ENCODE assay signal across 1 cellular context in genomic region chr1:16092097-16092922, GRCh38.
A peak's percentile ranks its signal among the peaks of the same experiment; 100 is the strongest.
TF ChIP-seq lines count a peak whose summit lies in the region.

No MANE protein-coding gene starts in this region.

TF ChIP-seq in HepG2, 621 proteins besides CTCF, POLR2A, EP300 and RAD21 (continued from another document and continues in another):
- TF ChIP-seq RAD51 (IDR thresholded peaks at IDR 0.05; ENCODE audit: borderline replicate concordance) (peak; percentile 84; the same call in 1 of the 2 replicates), SALL1 (CRISPR knock-in tag; IDR thresholded peaks at IDR 0.05) (no peak), RARA (CRISPR knock-in tag; IDR thresholded peaks at IDR 0.05) (no peak), ZNF326 (CRISPR knock-in tag; IDR thresholded peaks at IDR 0.05; ENCODE audit: borderline replicate concordance) (no peak), ZNF839 (CRISPR knock-in tag; IDR thresholded peaks at IDR 0.05; ENCODE audit: borderline replicate concordance) (no peak), ATF1 (CRISPR knock-in tag; IDR thresholded peaks at IDR 0.05) (no peak), KLF11 (CRISPR knock-in tag; IDR thresholded peaks at IDR 0.05) (no peak), ZNF580 (CRISPR knock-in tag; IDR thresholded peaks at IDR 0.05; ENCODE audit: borderline replicate concordance, low read depth) (no peak), ZBTB7B (CRISPR knock-in tag; IDR thresholded peaks at IDR 0.05) (no peak), BCLAF1 (IDR thresholded peaks at IDR 0.05) (no peak), CAMTA2 (CRISPR knock-in tag; IDR thresholded peaks at IDR 0.05; ENCODE audit: borderline replicate concordance) (no peak), BRF2 (CRISPR knock-in tag; IDR thresholded peaks at IDR 0.05) (no peak), MEF2D (CRISPR knock-in tag; IDR thresholded peaks at IDR 0.05) (no peak), ZNF660 (CRISPR knock-in tag; IDR thresholded peaks at IDR 0.05; ENCODE audit: borderline replicate concordance, low read depth) (no peak), ZNF687 (CRISPR knock-in tag; IDR thresholded peaks at IDR 0.05) (peak; percentile 44), RXRA (CRISPR knock-in tag; IDR thresholded peaks at IDR 0.05) (no peak), ZNF883 (CRISPR knock-in tag; IDR thresholded peaks at IDR 0.05; ENCODE audit: not compliant biosample characterization) (peak; percentile 55), NFE2L1 (CRISPR knock-in tag; IDR thresholded peaks at IDR 0.05; ENCODE audit: borderline replicate concordance) (no peak), ATF7 (IDR thresholded peaks at IDR 0.05) (no peak), ATF7 (CRISPR knock-in tag; IDR thresholded peaks at IDR 0.05) (no peak), GATAD1 (CRISPR knock-in tag; IDR thresholded peaks at IDR 0.05) (no peak), ZNF234 (CRISPR knock-in tag; conservative IDR thresholded peaks at IDR 0.05) (no peak), ZNF329 (CRISPR knock-in tag; IDR thresholded peaks at IDR 0.05; ENCODE audit: low read depth) (no peak), FLYWCH1 (CRISPR knock-in tag; IDR thresholded peaks at IDR 0.05) (no peak), ZBTB25 (CRISPR knock-in tag; IDR thresholded peaks at IDR 0.05) (no peak), TBL1XR1 (IDR thresholded peaks at IDR 0.05; ENCODE audit: borderline replicate concordance, low read length, partially characterized antibody) (no peak), MED8 (CRISPR knock-in tag; IDR thresholded peaks at IDR 0.05; ENCODE audit: insufficient replicate concordance) (no peak), ZFX (CRISPR knock-in tag; IDR thresholded peaks at IDR 0.05; ENCODE audit: low read depth) (0 out of 2 replicates have a peak, but pooled peaks have one; percentile 28), ZNF670 (CRISPR knock-in tag; IDR thresholded peaks at IDR 0.05; ENCODE audit: borderline replicate concordance) (no peak), PRDM4 (CRISPR knock-in tag; IDR thresholded peaks at IDR 0.05; ENCODE audit: borderline replicate concordance) (no peak), MNT (IDR thresholded peaks at IDR 0.05) (peak; percentile 67), KLF12 (CRISPR knock-in tag; IDR thresholded peaks at IDR 0.05; ENCODE audit: borderline replicate concordance) (no peak), SRSF4 (IDR thresholded peaks at IDR 0.05; ENCODE audit: low read depth, low read length, poor library complexity, severe bottlenecking) (no peak), GABPB1 (CRISPR knock-in tag; IDR thresholded peaks at IDR 0.05) (no peak), ZNF557 (CRISPR knock-in tag; IDR thresholded peaks at IDR 0.05) (no peak), SP2 (CRISPR knock-in tag; IDR thresholded peaks at IDR 0.05) (no peak), ZC3H13 (CRISPR knock-in tag; IDR thresholded peaks at IDR 0.05) (no peak), U2AF1 (optimal IDR thresholded peaks at IDR 0.05; ENCODE audit: low read depth, low read length) (no peak), CBFB (CRISPR knock-in tag; IDR thresholded peaks at IDR 0.05) (no peak), PHF20 (CRISPR knock-in tag; IDR thresholded peaks at IDR 0.05) (no peak), NAIF1 (CRISPR knock-in tag; IDR thresholded peaks at IDR 0.05; ENCODE audit: borderline replicate concordance) (no peak), MIXL1 (CRISPR knock-in tag; IDR thresholded peaks at IDR 0.05) (no peak), YEATS4 (CRISPR knock-in tag; IDR thresholded peaks at IDR 0.05; ENCODE audit: borderline replicate concordance) (no peak), AHDC1 (CRISPR knock-in tag; IDR thresholded peaks at IDR 0.05; ENCODE audit: borderline replicate concordance) (no peak), ATM (IDR thresholded peaks at IDR 0.05; ENCODE audit: borderline replicate concordance) (no peak), CHCHD3 (CRISPR knock-in tag; IDR thresholded peaks at IDR 0.05) (no peak), EED (CRISPR knock-in tag; IDR thresholded peaks at IDR 0.05) (no peak), LCORL (IDR thresholded peaks at IDR 0.05) (no peak), LCORL (CRISPR knock-in tag; IDR thresholded peaks at IDR 0.05) (no peak)
